ENCODE assay signal across 9 cellular contexts in the genomic region with DNA sequence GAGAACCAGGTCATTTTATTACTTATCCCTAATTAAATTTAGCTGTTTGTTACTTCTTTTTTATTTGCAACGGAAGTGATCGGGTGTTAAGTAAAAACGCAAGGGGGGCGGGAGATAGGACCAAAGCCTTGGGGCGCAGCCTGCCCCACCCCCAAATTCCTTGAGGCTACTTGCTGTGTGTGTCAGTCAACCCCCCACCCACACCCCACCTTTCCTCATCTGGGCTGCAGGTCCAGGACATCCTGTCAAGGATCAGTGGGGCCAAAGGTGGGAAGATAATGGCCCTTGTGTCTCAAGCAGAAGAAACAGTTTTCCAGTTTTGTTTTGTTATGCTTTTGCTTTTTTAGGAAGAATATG. TPM values are rescaled to one million over a fixed set of nuclear protein-coding genes. Genes with fewer than 3 reads are reported as not detected.
DNase-seq lines count a peak whose midpoint lies in the region; TF ChIP-seq lines count a peak whose summit lies in the region.
"Had no signal": no experiment of that assay in that cellular context is flagged by ENCODE, and none has a peak within 500 bp of the region (broad histone marks: within the 10 kb centered on the region; RNA-seq: fewer than 3 reads in every experiment).

No MANE protein-coding gene starts in this region.

- H3K27ac ChIP-seq in A673 (ENCODE audit: low read depth, low read length, poor library complexity, severe bottlenecking): no peak overlapping the region
- H3K27ac ChIP-seq in Karpas-422 (ENCODE audit: low read length): peak overlapping the region; percentile 80
- peak overlapping the region in 46 of 59 donors; percentile 66 to 99 (median 94) for H3K27ac ChIP-seq in dorsolateral prefrontal cortex
- H3K27ac ChIP-seq in muscle layer of colon (ENCODE audit: low read depth, low read length): peak overlapping the region; percentile 85

- H3K4me1 ChIP-seq in A673 (ENCODE audit: insufficient read depth, low read length, poor library complexity, severe bottlenecking): peaks cover 24% of the 10 kb centered on the region
- H3K4me1 ChIP-seq in Karpas-422 (ENCODE audit: low read length): peaks cover 57% of the 10 kb centered on the region
- peaks cover 16% of the 10 kb centered on the region for H3K4me1 ChIP-seq in muscle layer of colon (ENCODE audit: insufficient read depth, low read length)

- H3K36me3 ChIP-seq in A673 (ENCODE audit: insufficient read depth, low read length, poor library complexity, severe bottlenecking) (no peaks in the 10 kb centered on the region), Karpas-422 (ENCODE audit: insufficient read depth, low read length) (no peaks in the 10 kb centered on the region), muscle layer of colon (ENCODE audit: insufficient read depth, low read length) (no peaks in the 10 kb centered on the region)

- intact Hi-C loops in A673 (cut with micrococcal nuclease; ENCODE audit: unreplicated experiment): loop anchor here (5.0 kb wide), 1 partner anchor 605 kb away; no protein-coding TSS in a partner anchor
- intact Hi-C loops in dorsolateral prefrontal cortex (cut with DNase I): loop anchor here (2.0 to 10.0 kb wide), 6 partner anchors 83 to 890 kb away; no protein-coding TSS in a partner anchor

- peak overlapping the region; percentile 90 for H3K4me2 ChIP-seq in Karpas-422 (ENCODE audit: low read depth, low read length, poor library complexity, severe bottlenecking)

- H3K27me3 ChIP-seq in A673 (replicated peaks; ENCODE audit: insufficient read depth, low read depth, low read length, poor library complexity) (no peaks in the 10 kb centered on the region), Karpas-422 (ENCODE audit: low read length) (no peaks in the 10 kb centered on the region), dorsolateral prefrontal cortex (peaks cover 0 to 43% (median 4%) of the 10 kb centered on the region in 45 donors), muscle layer of colon (ENCODE audit: control insufficient read depth in 1 of 2, insufficient read depth in 2 of 2, low read length in 2 of 2) (no peaks in the 10 kb centered on the region)

- H3K4me3 ChIP-seq in A673 (ENCODE audit: low read depth, low read length, poor library complexity, severe bottlenecking): peak overlapping the region; percentile 74
- peak overlapping the region; percentile 85 for H3K4me3 ChIP-seq in Karpas-422 (ENCODE audit: low read length)
- peak overlapping the region; percentile 59 to 93 (median 82) for H3K4me3 ChIP-seq in dorsolateral prefrontal cortex
- peak overlapping the region; percentile 68 to 79 for H3K4me3 ChIP-seq in muscle layer of colon (ENCODE audit: low read depth in 1 of 2, low read length in 2 of 2)

- peak overlapping the region; percentile 82 for H3K9ac ChIP-seq in Karpas-422 (ENCODE audit: low read length)
- H3K9ac ChIP-seq in muscle layer of colon (ENCODE audit: low read length): peak overlapping the region; percentile 49

- no TSS peak for BruUV-seq in A673 (replicated peaks; lab: Mats Ljungman, UMichigan)

- peaks cover 6% of the 10 kb centered on the region; the same call in 1 of the 2 replicates for H4K20me1 ChIP-seq in Karpas-422 (ENCODE audit: insufficient read depth, low read depth, low read length)

- CTCF ChIA-PET in A673 (lab: Charles Lee): interaction anchor here (0.6 kb wide), 1 partner anchor 25 kb away, joined by 4 read pairs; no protein-coding TSS in a partner anchor

- no peaks in the 10 kb centered on the region for H3K9me3 ChIP-seq in A673 (ENCODE audit: low read depth, low read length, poor library complexity, severe bottlenecking)
- no peaks in the 10 kb centered on the region for H3K9me3 ChIP-seq in Karpas-422 (ENCODE audit: low read length)
- no peaks in the 10 kb centered on the region for H3K9me3 ChIP-seq in muscle layer of colon (ENCODE audit: low read length)

- no peaks in the 10 kb centered on the region for H3K9me2 ChIP-seq in Karpas-422 (replicated peaks; ENCODE audit: insufficient read depth, low read length)

- peaks cover 35% of the 10 kb centered on the region for H3K79me2 ChIP-seq in Karpas-422 (ENCODE audit: low read length)

- POLR2A ChIA-PET in A673 (lab: Charles Lee; ENCODE audit: low non-redundant PET): no interaction called here

- no peak for TF ChIP-seq CTCF in A673 (conservative IDR thresholded peaks at IDR 0.05; ENCODE audit: low read depth, low read length)
- no peak for TF ChIP-seq CTCF in dorsolateral prefrontal cortex (IDR thresholded peaks at IDR 0.05 in 54 of 56, conservative IDR thresholded peaks at IDR 0.05 in 2 of 56; ENCODE audit: low read depth in 1 of 56, partially characterized antibody in 56 of 56)

- DNase-seq in A673 (ENCODE audit: low spot score) (no peak), Karpas-422 (peak; percentile 72), dorsolateral prefrontal cortex (no peak), NCI-H774 (lab: John Stamatoyannopoulos, UW) (no peak), NK-92 (lab: John Stamatoyannopoulos, UW; ENCODE audit: unreplicated experiment) (no peak), SHP77 treated with DMSO at 0.1 percent for 48 hours (lab: John Stamatoyannopoulos, UW) (no peak), glomerular visceral epithelial cell (ENCODE audit: extremely low spot score) (no peak)
- DNase-seq: NCI-H510A had no signal

- H2AFZ ChIP-seq in Karpas-422 (ENCODE audit: low read length): peak overlapping the region; percentile 83

RNA-seq across cellular contexts. Expression of a gene that starts 1.2 kb away (rescaled TPM):
- total RNA-seq in A673 (2021) (2.9 and 3.0 TPM in 2 replicates), dorsolateral prefrontal cortex (10 to 100 TPM in 118 of 120 experiments, 1 to 10 TPM in 2; 9.8 to 31.6 (median 16.3) TPM)
- 27.6 and 51.6 TPM in 2 replicates for total RNA-seq in Karpas-422 (2014; rRNA removed; shearing (Covaris generic); ENCODE audit: low replicate concordance)
